ENCODE assay signal across 8 cellular contexts in the genomic region with DNA sequence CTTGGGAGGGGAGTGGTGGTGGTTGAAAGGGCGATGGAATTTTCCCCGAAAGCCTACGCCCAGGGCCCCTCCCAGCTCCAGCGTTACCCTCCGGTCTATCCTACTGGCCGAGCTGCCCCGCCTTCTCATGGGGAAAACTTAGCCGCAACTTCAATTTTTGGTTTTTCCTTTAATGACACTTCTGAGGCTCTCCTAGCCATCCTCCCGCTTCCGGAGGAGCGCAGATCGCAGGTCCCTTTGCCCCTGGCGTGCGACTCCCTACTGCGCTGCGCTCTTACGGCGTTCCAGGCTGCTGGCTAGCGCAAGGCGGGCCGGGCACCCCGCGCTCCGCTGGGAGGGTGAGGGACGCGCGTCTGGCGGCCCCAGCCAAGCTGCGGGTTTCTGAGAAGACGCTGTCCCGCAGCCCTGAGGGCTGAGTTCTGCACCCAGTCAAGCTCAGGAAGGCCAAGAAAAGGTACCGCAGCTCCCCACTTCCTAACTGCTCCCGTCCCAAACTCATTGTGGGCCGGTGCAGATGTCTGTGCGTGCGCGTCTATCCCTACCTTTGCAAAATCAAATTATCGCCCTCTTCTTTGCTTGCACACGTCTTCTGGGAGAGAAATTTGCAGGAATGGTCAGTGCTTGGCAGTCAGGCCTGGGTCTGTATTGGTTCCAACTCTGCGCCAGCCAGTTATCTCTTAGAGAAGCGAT. TPM values are rescaled to one million over a fixed set of nuclear protein-coding genes. Genes with fewer than 3 reads are reported as not detected.
DNase-seq lines count a peak whose midpoint lies in the region; ATAC-seq and TF ChIP-seq lines count a peak whose summit lies in the region.

No MANE protein-coding gene starts in this region.

- H3K4me2 ChIP-seq in DND-41 (ENCODE audit: insufficient read depth, low read length): peak overlapping the region; percentile 97

- H3K4me1 Mint-ChIP-seq in T-helper 17 cell: peaks cover 13% of the 10 kb centered on the region

- H4K20me1 ChIP-seq in DND-41 (ENCODE audit: insufficient read depth, low read length): no peaks in the 10 kb centered on the region

- DNase-seq in DND-41: peak; percentile 38
- DNase-seq in T-helper 17 cell: peak in 2 of 3 donors; percentile 5 to 10
- peak; percentile 49 to 72 for DNase-seq in lung microvascular endothelial cell (ENCODE audit: low read depth in 2 of 2)
- no peak for DNase-seq in NCI-H2107 treated with DMSO at 0.1 percent for 48 hours (lab: John Stamatoyannopoulos, UW; ENCODE audit: unreplicated experiment)

- H3K4me3 ChIP-seq in DND-41 (ENCODE audit: low read depth in 1 of 2, low read length in 2 of 2) (peak overlapping the region; percentile 26 to 68; a peak in 3 of 4 replicates), duodenal mucosa (ENCODE audit: low read depth in 1 of 2, low read length in 2 of 2) (peak overlapping the region; percentile 94 to 96), stomach smooth muscle (ENCODE audit: low read length in 2 of 2) (peak overlapping the region; percentile 88 to 92)

- no peaks in the 10 kb centered on the region for H3K79me2 ChIP-seq in DND-41 (ENCODE audit: insufficient read depth, low read length)

- TF ChIP-seq CTCF in DND-41 (IDR thresholded peaks at IDR 0.05; ENCODE audit: borderline replicate concordance, extremely low read depth, low read length, poor library complexity, severe bottlenecking): no peak

- H3K27me3 Mint-ChIP-seq in T-helper 17 cell: no peaks in the 10 kb centered on the region

- H3K27ac Mint-ChIP-seq in T-helper 17 cell: peak overlapping the region; percentile 87

- H3K27me3 ChIP-seq in DND-41 (ENCODE audit: insufficient read depth, low read length, poor library complexity) (peaks cover 34% of the 10 kb centered on the region), duodenal mucosa (ENCODE audit: control insufficient read depth in 1 of 2, insufficient read depth in 2 of 2, low read length in 2 of 2) (no peaks in the 10 kb centered on the region), stomach smooth muscle (ENCODE audit: control insufficient read depth in 1 of 2, insufficient read depth in 2 of 2, low read length in 2 of 2) (no peaks in the 10 kb centered on the region)

- H3K36me3 ChIP-seq in DND-41 (ENCODE audit: insufficient read depth, low read length) (no peaks in the 10 kb centered on the region), duodenal mucosa (ENCODE audit: control insufficient read depth in 1 of 2, insufficient read depth in 2 of 2, low read length in 2 of 2) (no peaks in the 10 kb centered on the region), stomach smooth muscle (ENCODE audit: control insufficient read depth in 2 of 2, insufficient read depth in 2 of 2, low read length in 2 of 2) (no peaks in the 10 kb centered on the region)

- peak overlapping the region; percentile 80 for H2AFZ ChIP-seq in DND-41 (ENCODE audit: low read depth, low read length)

- ATAC-seq in DND-41 (ENCODE audit: insufficient read depth, low read depth) (peak; percentile 76), GM19397 (IDR thresholded peaks at IDR 0.05; ENCODE audit: unreplicated experiment) (peak; percentile 51), HG03354 (IDR thresholded peaks at IDR 0.05; ENCODE audit: poor library complexity, severe bottlenecking, unreplicated experiment) (peak; percentile 61), T-helper 17 cell (peak; percentile 67)

- H3K4me3 Mint-ChIP-seq in T-helper 17 cell: peak overlapping the region; percentile 99

- H3K9me3 ChIP-seq in DND-41 (ENCODE audit: insufficient read depth, low read length, severe bottlenecking): no peaks in the 10 kb centered on the region
- H3K9me3 ChIP-seq in T-helper 17 cell (ENCODE audit: control insufficient read depth, low read length, poor library complexity, severe bottlenecking): no peaks in the 10 kb centered on the region
- no peaks in the 10 kb centered on the region for H3K9me3 ChIP-seq in duodenal mucosa (ENCODE audit: control insufficient read depth in 1 of 2, low read length in 2 of 2)
- H3K9me3 ChIP-seq in stomach smooth muscle (ENCODE audit: control insufficient read depth in 2 of 2, low read length in 2 of 2): no peaks in the 10 kb centered on the region

- H3K9ac ChIP-seq in DND-41 (ENCODE audit: low read depth, low read length) (peak overlapping the region; percentile 49), duodenal mucosa (ENCODE audit: low read depth in 1 of 2, low read length in 2 of 2) (peak overlapping the region; percentile 73 to 77), stomach smooth muscle (ENCODE audit: low read length in 2 of 2) (peak overlapping the region; percentile 80 to 86)

- H3K4me1 ChIP-seq in DND-41 (ENCODE audit: insufficient read depth, low read length) (peaks cover 19% of the 10 kb centered on the region), duodenal mucosa (ENCODE audit: control insufficient read depth in 1 of 2, insufficient read depth in 2 of 2, low read length in 2 of 2) (peaks cover 15 to 19% of the 10 kb centered on the region in 2 donors), stomach smooth muscle (ENCODE audit: control insufficient read depth, insufficient read depth, low read length) (no peaks in the 10 kb centered on the region)

- H3K27ac ChIP-seq in DND-41 (ENCODE audit: low read length): no peak overlapping the region
- H3K27ac ChIP-seq in duodenal mucosa (ENCODE audit: low read depth, low read length): peak overlapping the region; percentile 68
- H3K27ac ChIP-seq in stomach smooth muscle (ENCODE audit: low read length): peak overlapping the region; percentile 78

- H3K36me3 Mint-ChIP-seq in T-helper 17 cell (ENCODE audit: low read depth): peaks cover 3% of the 10 kb centered on the region

RNA-seq across cellular contexts. Expression of gene IL15, which starts 0.5 kb away (rescaled TPM):
- total RNA-seq in T-helper 17 cell: 1 to 10 TPM; 3.2 to 4.7 TPM
- total RNA-seq in lung microvascular endothelial cell: 0.87 and 1.2 TPM in 2 replicates
